8 cellular contexts compared by ENCODE assay signal in the genomic region with DNA sequence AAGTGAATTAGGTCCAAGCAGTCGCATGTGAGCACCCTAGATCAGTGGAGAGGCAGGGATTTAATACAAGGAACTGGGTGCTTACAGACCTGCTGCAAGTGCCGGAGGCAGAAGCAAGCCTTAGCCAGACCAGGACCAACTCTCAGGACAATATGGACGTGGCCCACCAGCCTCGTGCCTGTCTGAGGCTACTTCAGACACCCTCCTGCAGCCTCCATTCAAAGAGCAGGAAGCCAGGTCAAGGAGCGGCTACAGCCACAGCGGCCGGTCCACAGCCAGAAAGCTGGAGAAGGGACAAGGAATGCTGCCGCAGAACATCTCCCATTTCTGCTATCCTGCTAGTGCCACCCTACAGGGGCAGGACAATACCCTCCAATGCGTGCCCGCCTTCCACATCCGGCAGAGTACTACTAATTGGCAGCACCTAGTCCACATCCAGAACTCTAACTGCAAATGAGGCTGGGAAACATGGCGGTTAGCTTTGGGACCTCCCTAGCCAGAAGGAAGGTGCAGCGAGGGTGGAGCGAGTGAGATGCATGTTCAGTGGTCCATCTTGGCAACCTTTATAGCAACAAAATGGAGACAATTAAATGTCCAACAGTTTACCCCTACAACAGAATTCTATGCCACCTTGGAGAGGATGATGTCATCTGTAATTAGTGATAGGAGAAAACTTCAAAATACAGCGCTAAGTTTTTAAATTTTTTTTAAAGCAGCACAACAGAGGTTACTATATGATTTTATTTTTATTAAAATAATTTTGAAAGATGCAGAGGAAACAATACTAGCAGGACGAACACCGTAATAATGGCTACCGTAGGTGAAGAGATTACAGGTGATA. TPM values are rescaled to one million over a fixed set of nuclear protein-coding genes. Genes with fewer than 3 reads are reported as not detected.
A peak's percentile ranks its signal among the peaks of the same experiment; 100 is the strongest.
DNase-seq lines count a peak whose midpoint lies in the region; ATAC-seq and TF ChIP-seq lines count a peak whose summit lies in the region.

No MANE protein-coding gene starts in this region.

- WGBS in HUES64: 88% methylated on average over 14 of the region's 18 CpGs

- TF ChIP-seq CTCF in BE2C (IDR thresholded peaks at IDR 0.05; ENCODE audit: low read depth, low read length) (no peak), foreskin keratinocyte (conservative IDR thresholded peaks at IDR 0.05) (no peak)

- H3K36me3 ChIP-seq in BE2C (peaks cover 12% of the 10 kb centered on the region), HUES64 (ENCODE audit: insufficient read depth, low read length) (peaks cover 21% of the 10 kb centered on the region)

- H3K4me3 ChIP-seq in BE2C (ENCODE audit: low read depth, low read length) (peak overlapping the region; percentile 84), HUES64 (ENCODE audit: low read length) (peak overlapping the region; percentile 95)

- H3K27ac ChIP-seq in HUES64 (ENCODE audit: low read depth, low read length) (no peak overlapping the region), foreskin keratinocyte (no peak overlapping the region)

- H3K27me3 Mint-ChIP-seq in central memory CD8-positive, alpha-beta T cell: no peaks in the 10 kb centered on the region
- peaks cover 0 to 8% (median 3%) of the 10 kb centered on the region in 5 donors for H3K27me3 Mint-ChIP-seq in naive thymus-derived CD8-positive, alpha-beta T cell

- no peaks in the 10 kb centered on the region for H3K9me3 ChIP-seq in BE2C
- no peaks in the 10 kb centered on the region for H3K9me3 ChIP-seq in HUES64 (ENCODE audit: insufficient read depth, low read depth, low read length)

- no peaks in the 10 kb centered on the region for H3K9me3 Mint-ChIP-seq in central memory CD8-positive, alpha-beta T cell
- H3K9me3 Mint-ChIP-seq in naive thymus-derived CD8-positive, alpha-beta T cell: peaks cover 0 to 8% (median under 1%) of the 10 kb centered on the region in 9 donors

- H3K27me3 ChIP-seq in BE2C (no peaks in the 10 kb centered on the region), HUES64 (ENCODE audit: insufficient read depth, low read length) (peaks cover 8% of the 10 kb centered on the region; the same call in 1 of the 2 replicates), foreskin keratinocyte (peaks cover 23% of the 10 kb centered on the region)

- peak overlapping the region; percentile 90 for H3K27ac Mint-ChIP-seq in central memory CD8-positive, alpha-beta T cell (ENCODE audit: low read depth)
- peak overlapping the region in 7 of 10 donors; percentile 18 to 92 (median 51) for H3K27ac Mint-ChIP-seq in naive thymus-derived CD8-positive, alpha-beta T cell

- POLR2A ChIA-PET in naive thymus-derived CD8-positive, alpha-beta T cell (lab: Charles Lee): no interaction called here

- no peaks in the 10 kb centered on the region for H3K4me1 ChIP-seq in BE2C
- H3K4me1 ChIP-seq in HUES64 (ENCODE audit: insufficient read depth, low read length): peaks cover 11% of the 10 kb centered on the region; the same call in 1 of the 2 replicates
- H3K4me1 ChIP-seq in foreskin keratinocyte: no peaks in the 10 kb centered on the region

- H3K4me1 Mint-ChIP-seq in central memory CD8-positive, alpha-beta T cell: peaks cover 20% of the 10 kb centered on the region
- H3K4me1 Mint-ChIP-seq in naive thymus-derived CD8-positive, alpha-beta T cell: peaks cover 15 to 25% (median 18%) of the 10 kb centered on the region in 4 donors

- H3K9ac ChIP-seq in HUES64 (ENCODE audit: low read depth, low read length): peak overlapping the region; percentile 95; the same call in 1 of the 2 replicates

- H3K36me3 Mint-ChIP-seq in central memory CD8-positive, alpha-beta T cell (ENCODE audit: insufficient read depth): peaks cover 7% of the 10 kb centered on the region
- H3K36me3 Mint-ChIP-seq in naive thymus-derived CD8-positive, alpha-beta T cell: peaks cover 6 to 15% (median 14%) of the 10 kb centered on the region in 3 donors

- peak overlapping the region; percentile 84 for H3K4me3 Mint-ChIP-seq in central memory CD8-positive, alpha-beta T cell
- H3K4me3 Mint-ChIP-seq in naive thymus-derived CD8-positive, alpha-beta T cell: peak overlapping the region; percentile 84 to 97 (median 90)

- ATAC-seq in central memory CD8-positive, alpha-beta T cell (replicated peaks; ENCODE audit: extremely low read depth, poor library complexity, severe bottlenecking): no peak
- ATAC-seq in naive thymus-derived CD8-positive, alpha-beta T cell: no peak
- ATAC-seq in foreskin keratinocyte: no peak
- no peak for ATAC-seq in GM18907 (IDR thresholded peaks at IDR 0.05; ENCODE audit: unreplicated experiment)

- no peak for DNase-seq in BE2C
- no peak for DNase-seq in central memory CD8-positive, alpha-beta T cell (ENCODE audit: low spot score in 2 of 2)
- DNase-seq in naive thymus-derived CD8-positive, alpha-beta T cell: no peak
- no peak for DNase-seq in foreskin keratinocyte
- DNase-seq in HuH-7.5 (ENCODE audit: low spot score): no peak
- DNase-seq in NCI-H1105 (lab: John Stamatoyannopoulos, UW): no peak

RNA-seq across cellular contexts. Expression of gene ALDH1B1, which starts 1.0 kb away (rescaled TPM):
- polyA plus RNA-seq in BE2C (2012; ENCODE audit: insufficient read depth, insufficient read length, low read depth): 28.7 TPM
- polyA plus RNA-seq in HUES64 (2013, experiment 1 of 2): 39.9 TPM
- 43.5 TPM for polyA plus RNA-seq in HUES64 (2013, experiment 2 of 2)
- total RNA-seq in naive thymus-derived CD8-positive, alpha-beta T cell: 1 to 10 TPM; 4.5 to 4.7 TPM
- 10 to 100 TPM in 1 of 3 donors, 1 to 10 TPM in 2; 9.2 to 11.9 (median 9.6) TPM for polyA plus RNA-seq in naive thymus-derived CD8-positive, alpha-beta T cell
- total RNA-seq in foreskin keratinocyte: 29.8 and 38.4 TPM in 2 replicates
- 15.3 and 21.3 TPM in 2 replicates for polyA plus RNA-seq in foreskin keratinocyte

RNA-seq across cellular contexts. Expression of gene IGFBPL1, which starts 32.8 kb away (rescaled TPM):
- 16.1 TPM for polyA plus RNA-seq in BE2C (2012; ENCODE audit: insufficient read depth, insufficient read length, low read depth)
- polyA plus RNA-seq in HUES64 (2013, experiment 1 of 2): 42.9 TPM
- polyA plus RNA-seq in HUES64 (2013, experiment 2 of 2): 58.5 TPM
- total RNA-seq in naive thymus-derived CD8-positive, alpha-beta T cell: not detected
- polyA plus RNA-seq in naive thymus-derived CD8-positive, alpha-beta T cell: not detected
- total RNA-seq in foreskin keratinocyte: 0.46 TPM in 1 of 2 replicates, not detected in the other
- polyA plus RNA-seq in foreskin keratinocyte: 0.20 TPM in 1 of 2 replicates, not detected in the other
